8 cellular contexts compared by ENCODE assay signal in the genomic region with DNA sequence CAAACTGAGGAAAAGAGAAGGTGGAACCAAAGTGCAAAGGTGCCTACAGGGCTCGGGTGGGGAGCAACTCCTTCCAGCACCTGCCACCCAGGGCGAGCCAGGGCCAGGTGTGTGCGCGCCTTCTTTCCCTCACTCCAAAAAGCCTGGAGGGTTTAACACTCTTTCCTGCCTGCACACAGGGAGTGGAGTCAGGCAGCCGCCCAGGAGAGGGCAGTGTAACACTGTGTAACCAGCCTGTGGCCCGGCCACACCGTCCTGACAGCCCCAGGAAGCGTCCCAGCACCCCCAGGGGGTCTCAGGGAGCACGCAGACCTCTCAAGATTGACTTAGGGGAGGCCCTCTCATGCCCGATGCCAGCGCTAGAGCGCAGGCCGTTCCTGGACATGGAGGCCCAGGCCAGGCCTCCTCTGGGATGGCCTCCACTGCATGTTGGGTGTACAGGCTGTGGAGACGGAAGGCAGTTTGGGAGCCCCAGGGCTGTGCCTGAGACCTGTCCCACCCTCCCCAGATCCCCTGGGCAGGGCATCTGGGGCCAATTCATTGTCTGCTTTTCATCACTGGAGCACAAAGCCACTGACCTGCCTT. TPM values are rescaled to one million over a fixed set of nuclear protein-coding genes. Genes with fewer than 3 reads are reported as not detected.
DNase-seq lines count a peak whose midpoint lies in the region; ATAC-seq lines count a peak whose summit lies in the region.

No MANE protein-coding gene starts in this region.

- H3K27me3 Mint-ChIP-seq in activated T-helper 17 cell treated with anti-CD3 and anti-CD28 coated beads, Interleukin-2, amount 50 U/mL, for 72 hours, result no peaks in the 10 kb centered on the region

- no peak overlapping the region for H3K4me3 Mint-ChIP-seq in activated T-helper 17 cell treated with anti-CD3 and anti-CD28 coated beads, Interleukin-2, amount 50 U/mL, for 72 hours

- H3K27ac Mint-ChIP-seq in activated T-helper 17 cell treated with anti-CD3 and anti-CD28 coated beads, Interleukin-2, amount 50 U/mL, for 72 hours, result no peak overlapping the region

- intact Hi-C loops in right cardiac atrium (cut with DNase I), result loop anchor here in 3 of 4 donors (5.0 to 10.0 kb wide), 2 partner anchors 107 to 110 kb away; a partner anchor contains a TSS

- DNase-seq in activated T-cell treated with anti-CD3 and anti-CD28 coated beads for 1 hour (ENCODE audit: low read depth) (peak; percentile 17), NCI-H2171 treated with DMSO at 0.1 percent for 48 hours (lab: John Stamatoyannopoulos, UW) (peak; percentile 67), right cardiac atrium (peak in 2 of 3 donors; percentile 39 to 78)
- no peak for DNase-seq in activated T-cell treated with anti-CD3 and anti-CD28 coated beads, Interleukin-2, amount 50 U/mL, for 1 hour
- peak; percentile 27 for DNase-seq in stimulated activated CD4-positive, alpha-beta T cell treated with anti-CD3 and anti-CD28 coated beads, Interleukin-4, amount 100 ng/mL, for 1 hour

- H3K9me3 ChIP-seq in right cardiac atrium (ENCODE audit: control insufficient read depth, low read length), result no peaks in the 10 kb centered on the region

- 47% methylated on average over 14 of the region's 14 CpGs for WGBS in right cardiac atrium

- no peaks in the 10 kb centered on the region for H3K27me3 ChIP-seq in right cardiac atrium (ENCODE audit: control insufficient read depth, insufficient read depth)

- H3K4me3 ChIP-seq in right cardiac atrium (ENCODE audit: low read length), result no peak overlapping the region

- H3K4me1 ChIP-seq in right cardiac atrium (ENCODE audit: control insufficient read depth, insufficient read depth, low read length), result no peaks in the 10 kb centered on the region

- peak; percentile 68 for ATAC-seq in HG02852 (IDR thresholded peaks at IDR 0.05; ENCODE audit: unreplicated experiment)
- peak; percentile 59 for ATAC-seq in activated T-helper 17 cell treated with anti-CD3 and anti-CD28 coated beads, Interleukin-2, amount 50 U/mL, for 72 hours (replicated peaks)
- ATAC-seq in right cardiac atrium, result peak; percentile 52 to 61
- ATAC-seq in GM18519 (IDR thresholded peaks at IDR 0.05; ENCODE audit: low FRiP score, unreplicated experiment), result no peak

- H3K27ac ChIP-seq in right cardiac atrium (ENCODE audit: low read length), result no peak overlapping the region

- H3K9me3 Mint-ChIP-seq in activated T-helper 17 cell treated with anti-CD3 and anti-CD28 coated beads, Interleukin-2, amount 50 U/mL, for 72 hours, result no peaks in the 10 kb centered on the region

- peaks cover 15% of the 10 kb centered on the region for H3K36me3 Mint-ChIP-seq in activated T-helper 17 cell treated with anti-CD3 and anti-CD28 coated beads, Interleukin-2, amount 50 U/mL, for 72 hours (ENCODE audit: low read depth)

- H3K4me1 Mint-ChIP-seq in activated T-helper 17 cell treated with anti-CD3 and anti-CD28 coated beads, Interleukin-2, amount 50 U/mL, for 72 hours, result no peaks in the 10 kb centered on the region

RNA-seq across cellular contexts. Expression of a gene that starts 13.4 kb away (rescaled TPM):
- total RNA-seq in activated T-helper 17 cell treated with anti-CD3 and anti-CD28 coated beads, Interleukin-2, amount 50 U/mL, for 72 hours, result 10 to 100 TPM; 48.2 to 52.6 TPM
- total RNA-seq in right cardiac atrium, result 100 to 1,000 TPM; 156 to 203 (median 187) TPM
- polyA plus RNA-seq in right cardiac atrium, result 209 TPM

RNA-seq across cellular contexts. Expression of a gene that starts 42.9 kb away (rescaled TPM):
- total RNA-seq in activated T-helper 17 cell treated with anti-CD3 and anti-CD28 coated beads, Interleukin-2, amount 50 U/mL, for 72 hours, result 10 to 100 TPM; 29.0 to 37.1 TPM
- 10 to 100 TPM; 20.9 to 25.5 (median 25.1) TPM for total RNA-seq in right cardiac atrium
- 10.5 TPM for polyA plus RNA-seq in right cardiac atrium
